In genomic region chr3:58994746-58995330, GRCh38 we compare ENCODE assay signal across 8 cellular contexts. TPM values are rescaled to one million over a fixed set of nuclear protein-coding genes. Genes with fewer than 3 reads are reported as not detected.
A peak's percentile ranks its signal among the peaks of the same experiment; 100 is the strongest.
DNase-seq lines count a peak whose midpoint lies in the region; ATAC-seq and TF ChIP-seq lines count a peak whose summit lies in the region.

No MANE protein-coding gene starts in this region.

- no peaks in the 10 kb centered on the region for H3K9me3 ChIP-seq in AG04450 (ENCODE audit: control insufficient read depth, insufficient read depth, low read length)

- no peak overlapping the region for H3K27ac ChIP-seq in AG04450 (ENCODE audit: low read depth, low read length)
- no peak overlapping the region for H3K27ac ChIP-seq in RWPE1

- CTCF ChIA-PET in AG04450 (lab: Charles Lee), result interaction anchor here (0.6 to 7.3 kb wide), 44 partner anchors 8 to 1616 kb away, joined by 3 to 48 read pairs (median 4); no protein-coding TSS in a partner anchor
- CTCF ChIA-PET in RWPE1 (lab: Yijun Ruan, JAX), result interaction anchor here (0.6 to 1.0 kb wide), 10 partner anchors 12 to 1988 kb away, joined by 3 to 8 read pairs (median 4); no protein-coding TSS in a partner anchor

- DNase-seq in AG04450 (ENCODE audit: low read depth, low spot score), result peak; percentile 38
- peak; percentile 69 for DNase-seq in GM03348 (ENCODE audit: low spot score)
- peak; percentile 66 for DNase-seq in LoVo (ENCODE audit: low spot score)
- peak; percentile 46 for DNase-seq in RWPE1 (ENCODE audit: low spot score)
- DNase-seq in effector CD4-positive, alpha-beta T cell, result peak; percentile 3
- peak; percentile 32 for DNase-seq in naive B cell

- POLR2A ChIA-PET in AG04450 (lab: Yijun Ruan, JAX) (no interaction called here), RWPE1 (lab: Yijun Ruan, JAX; ENCODE audit: low non-redundant PET) (no interaction called here)

- peaks cover 0 to 6% (median 3%) of the 10 kb centered on the region in 3 donors for H3K4me1 Mint-ChIP-seq in naive B cell

- H3K4me3 Mint-ChIP-seq in naive B cell, result peak overlapping the region in 1 of 8 donors; percentile 37

- H3K9me3 Mint-ChIP-seq in naive B cell, result no peaks in the 10 kb centered on the region

- H3K4me3 ChIP-seq in AG04450 (ENCODE audit: low read depth, low read length), result no peak overlapping the region

- no peaks in the 10 kb centered on the region for H3K27me3 Mint-ChIP-seq in naive B cell

- H3K27me3 ChIP-seq in AG04450 (ENCODE audit: control insufficient read depth, insufficient read depth, low read length), result no peaks in the 10 kb centered on the region

- ATAC-seq in naive B cell (ENCODE audit: low read depth in 2 of 2) (peak in 1 of 2 donors; percentile 48), GM18861 (IDR thresholded peaks at IDR 0.05; ENCODE audit: unreplicated experiment) (no peak), HG03342 (IDR thresholded peaks at IDR 0.05; ENCODE audit: unreplicated experiment) (no peak)

- H3K36me3 Mint-ChIP-seq in naive B cell, result no peaks in the 10 kb centered on the region

- peak overlapping the region in 2 of 6 donors; percentile 21 to 28 for H3K27ac Mint-ChIP-seq in naive B cell

- TF ChIP-seq CTCF in AG04450 (IDR thresholded peaks at IDR 0.05; ENCODE audit: low read depth, low read length) (peak; percentile 92), RWPE1 (conservative IDR thresholded peaks at IDR 0.05; ENCODE audit: low read depth) (peak; percentile 80)

RNA-seq across cellular contexts. Expression of gene CFAP20DC, which starts 55.0 kb away (rescaled TPM):
- polyA plus RNA-seq in AG04450 (2011; rRNA removed), result 2.1 and 3.5 TPM in 2 replicates
- 1.1 and 1.4 TPM in 2 replicates for polyA minus RNA-seq in AG04450 (2011; rRNA and poly(A)+ RNA removed)
- 1 to 10 TPM in 1 of 6 donors, under 1 TPM in 2, not detected in 3; 0.58 to 2.7 (median 0.62) TPM for polyA plus RNA-seq in naive B cell (ENCODE audit: low read depth in 6 of 6)

Comparison
In these comparisons a context has a peak if more than half of its experiments do, and no peak if none do; other contexts are left out.
1. DNase-seq: peak in every context shown above with its lines; median percentile 69 in GM03348; 66 in LoVo; 46 in RWPE1; 38 in AG04450; 32 in naive B cell; 3 in effector CD4-positive, alpha-beta T cell.